In genomic region chr11:61507962-61508824, GRCh38 we compare ENCODE assay signal across 8 cellular contexts. TPM values are rescaled to one million over a fixed set of nuclear protein-coding genes. Genes with fewer than 3 reads are reported as not detected.
DNase-seq lines count a peak whose midpoint lies in the region; ATAC-seq, FAIRE-seq and TF ChIP-seq lines count a peak whose summit lies in the region.

Gene LRRC10B, plus strand, starts transcription at chr11:61508749. Its CDS starts 250 bp downstream, at chr11:61508999.

- H3K9me1 ChIP-seq in keratinocyte (ENCODE audit: control insufficient read depth, extremely low read depth, insufficient read depth, low read length), result no peaks in the 10 kb centered on the region

- dilution Hi-C loops in keratinocyte (cut with MboI; ENCODE audit: extremely low pct_ligation_motif_present, low sequenced_read_pairs), result no loop called here

- no peaks in the 10 kb centered on the region for H4K20me1 ChIP-seq in keratinocyte (ENCODE audit: control insufficient read depth, extremely low read depth, insufficient read depth, low read length)

- ATAC-seq in HG03378 (IDR thresholded peaks at IDR 0.05; ENCODE audit: unreplicated experiment) (no peak), GM21360 (IDR thresholded peaks at IDR 0.05; ENCODE audit: unreplicated experiment) (no peak)

- peak within 1 kb of the TSS; percentile 51 for H2AFZ ChIP-seq in keratinocyte (ENCODE audit: control insufficient read depth, low read length)

- H3K79me2 ChIP-seq in keratinocyte (ENCODE audit: control insufficient read depth, insufficient read depth, low read length), result no peaks in the 10 kb centered on the region

- H3K9ac ChIP-seq in keratinocyte (ENCODE audit: control insufficient read depth, extremely low read depth, insufficient read depth, low read length), result no peak within 1 kb of the TSS

- FAIRE-seq in keratinocyte (lab: Jason Lieb, UNC), result no peak

- H3K27me3 ChIP-seq in keratinocyte (ENCODE audit: control insufficient read depth, extremely low read depth, insufficient read depth, low read length), result peaks cover 47% of the 10 kb centered on the region

- H3K4me3 ChIP-seq in keratinocyte (ENCODE audit: control insufficient read depth in 2 of 3, extremely low read depth in 1 of 3, insufficient read depth in 2 of 3, low read depth in 1 of 3, low read length in 3 of 3), result no peak within 1 kb of the TSS

- DNase-seq in SIG-M5 treated with dmso at 0.1 percent for 504 hours (lab: John Stamatoyannopoulos, UW; ENCODE audit: unreplicated experiment), result peak; percentile 58
- DNase-seq in SIG-M5 (lab: John Stamatoyannopoulos, UW), result no peak
- peak; percentile 93 for DNase-seq in NCI-H2227 (lab: John Stamatoyannopoulos, UW; ENCODE audit: unreplicated experiment)
- DNase-seq in activated naive CD4-positive, alpha-beta T cell treated with anti-CD3 and anti-CD28 coated beads, Interleukin-2, amount 50 U/mL, for 16 hours, result peak; percentile 47
- DNase-seq in keratinocyte (ENCODE audit: low read depth, low spot score), result no peak
- peak; percentile 32 to 42 for DNase-seq in stimulated activated CD4-positive, alpha-beta T cell treated with anti-CD3 and anti-CD28 coated beads, Interleukin-4, amount 100 ng/mL, for 4 hours

- no peaks in the 10 kb centered on the region for H3K9me3 ChIP-seq in keratinocyte (ENCODE audit: control insufficient read depth, low read depth, low read length)

- H3K4me1 ChIP-seq in keratinocyte (ENCODE audit: control insufficient read depth, extremely low read depth, insufficient read depth, low read length), result no peaks in the 10 kb centered on the region

- no peak within 1 kb of the TSS for H3K27ac ChIP-seq in keratinocyte (ENCODE audit: control insufficient read depth, insufficient read depth, low read length)

- TF ChIP-seq CTCF in keratinocyte (optimal IDR thresholded peaks at IDR 0.05 in 1 of 3, IDR thresholded peaks at IDR 0.05 in 1 of 3, conservative IDR thresholded peaks at IDR 0.05 in 1 of 3; ENCODE audit: extremely low read depth in 1 of 3, insufficient read depth in 2 of 3, low read length in 3 of 3), result no peak

- peak within 1 kb of the TSS; percentile 60 for H3K4me2 ChIP-seq in keratinocyte (ENCODE audit: control insufficient read depth, extremely low read depth, insufficient read depth, low read depth, low read length)

- H3K36me3 ChIP-seq in keratinocyte (ENCODE audit: control insufficient read depth in 2 of 2, extremely low read depth in 1 of 2, insufficient read depth in 2 of 2, low read length in 2 of 2), result no peaks in the 10 kb centered on the region

RNA-seq across cellular contexts. Expression of gene LRRC10B, which starts in this region (rescaled TPM):
- polyA plus RNA-seq in keratinocyte, result not detected in 3 replicates
- polyA plus RNA-seq in keratinocyte (2011; ENCODE audit: low read depth), result not detected
- not detected in 2 replicates for polyA plus RNA-seq in keratinocyte (2011; cell fraction: cytosol; rRNA removed)
- polyA plus RNA-seq in keratinocyte (2011; cell fraction: nucleus; rRNA removed), result 0.05 TPM in 1 of 2 replicates, not detected in the other
- not detected in 2 replicates for polyA plus RNA-seq in keratinocyte (2012; ENCODE audit: low replicate concordance)
- polyA minus RNA-seq in keratinocyte, result not detected in 3 replicates
- not detected for polyA minus RNA-seq in keratinocyte (2011; cell fraction: cytosol; rRNA and poly(A)+ RNA removed)
- not detected in 2 replicates for polyA minus RNA-seq in keratinocyte (2011; cell fraction: nucleus; rRNA and poly(A)+ RNA removed)

Comparison
In these comparisons a context has a peak if more than half of its experiments do, and no peak if none do; other contexts are left out.
1. DNase-seq: peak in SIG-M5 treated with dmso at 0.1 percent for 504 hours (single experiment), NCI-H2227 (single experiment), activated naive CD4-positive, alpha-beta T cell treated with anti-CD3 and anti-CD28 coated beads, Interleukin-2, amount 50 U/mL, for 16 hours (single experiment) and stimulated activated CD4-positive, alpha-beta T cell treated with anti-CD3 and anti-CD28 coated beads, Interleukin-4, amount 100 ng/mL, for 4 hours (2 of 2); none in SIG-M5 (single experiment) and keratinocyte (single experiment).